ENCODE assay signal across 26 cellular contexts in genomic region chr4:100908540-100908939, GRCh38.
"Had no signal": no experiment of that assay in that cellular context is flagged by ENCODE, and none has a peak within 500 bp of the region (broad histone marks: within the 10 kb centered on the region; RNA-seq: fewer than 3 reads in every experiment).

No MANE protein-coding gene starts in this region.

- FAIRE-seq: endometrium, islet of Langerhans, keratinocyte had no signal

- DNase-seq: cortex of kidney; effector CD8-positive, alpha-beta T cell; effector memory CD8-positive, alpha-beta T cell; endodermal cell; erythroblast; esophagus squamous epithelium; foreskin fibroblast; foreskin melanocyte; gastrocnemius medialis; glutamatergic neuron; head of caudate nucleus; heart right ventricle; hippocampal formation; left cardiac atrium; left lung; left ventricle myocardium superior; lower lobe of right lung; mesenchymal stem cell; mucosa of descending colon; naive B cell; naive thymus-derived CD8-positive, alpha-beta T cell had no signal

- H3K27me3 ChIP-seq: esophagus squamous epithelium, gastrocnemius medialis, heart right ventricle, left lung had no signal

- H3K27ac ChIP-seq: epithelial cell of prostate, esophagus squamous epithelium, gastrocnemius medialis, heart right ventricle, left lung, lower lobe of right lung had no signal

- H3K4me3 ChIP-seq: esophagus squamous epithelium, gastrocnemius medialis, heart right ventricle, left lung, lower lobe of right lung, mucosa of descending colon had no signal

- ATAC-seq: effector memory CD8-positive, alpha-beta T cell; esophagus mucosa; gastrocnemius medialis; heart right ventricle; left cardiac atrium; left lung; left ventricle myocardium superior; lower lobe of right lung; mucosa of descending colon; naive thymus-derived CD8-positive, alpha-beta T cell had no signal

- H3K4me1 ChIP-seq: gastrocnemius medialis, heart right ventricle, left lung, lower lobe of right lung had no signal

- H3K36me3 ChIP-seq: esophagus squamous epithelium, gastrocnemius medialis, heart right ventricle, left lung, lower lobe of right lung had no signal

- H3K9me3 ChIP-seq: esophagus squamous epithelium, gastrocnemius medialis, left lung, lower lobe of right lung, mucosa of descending colon had no signal
